Comparison of ENCODE assay signal across 1 cellular context in genomic region chr3:118540448-118540821, GRCh38.
A peak's percentile ranks its signal among the peaks of the same experiment; 100 is the strongest.
TF ChIP-seq lines count a peak whose summit lies in the region.
"Not testable (repeated sequence)": the region's sequence is repeated elsewhere in the genome, so short reads cannot be mapped to it uniquely, and the experiment has no call there.

No MANE protein-coding gene starts in this region.

TF ChIP-seq in HepG2, 621 proteins besides CTCF, POLR2A, EP300 and RAD21 (continued from another document and continues in another):
- TF ChIP-seq ZNF609 (CRISPR knock-in tag; IDR thresholded peaks at IDR 0.05; ENCODE audit: borderline replicate concordance), result peak; percentile 62; the same call in 1 of the 2 replicates
- peak; percentile 51; the same call in 1 of the 2 replicates for TF ChIP-seq HNF4A (CRISPR knock-in tag; IDR thresholded peaks at IDR 0.05)
- TF ChIP-seq, protein P1, sequence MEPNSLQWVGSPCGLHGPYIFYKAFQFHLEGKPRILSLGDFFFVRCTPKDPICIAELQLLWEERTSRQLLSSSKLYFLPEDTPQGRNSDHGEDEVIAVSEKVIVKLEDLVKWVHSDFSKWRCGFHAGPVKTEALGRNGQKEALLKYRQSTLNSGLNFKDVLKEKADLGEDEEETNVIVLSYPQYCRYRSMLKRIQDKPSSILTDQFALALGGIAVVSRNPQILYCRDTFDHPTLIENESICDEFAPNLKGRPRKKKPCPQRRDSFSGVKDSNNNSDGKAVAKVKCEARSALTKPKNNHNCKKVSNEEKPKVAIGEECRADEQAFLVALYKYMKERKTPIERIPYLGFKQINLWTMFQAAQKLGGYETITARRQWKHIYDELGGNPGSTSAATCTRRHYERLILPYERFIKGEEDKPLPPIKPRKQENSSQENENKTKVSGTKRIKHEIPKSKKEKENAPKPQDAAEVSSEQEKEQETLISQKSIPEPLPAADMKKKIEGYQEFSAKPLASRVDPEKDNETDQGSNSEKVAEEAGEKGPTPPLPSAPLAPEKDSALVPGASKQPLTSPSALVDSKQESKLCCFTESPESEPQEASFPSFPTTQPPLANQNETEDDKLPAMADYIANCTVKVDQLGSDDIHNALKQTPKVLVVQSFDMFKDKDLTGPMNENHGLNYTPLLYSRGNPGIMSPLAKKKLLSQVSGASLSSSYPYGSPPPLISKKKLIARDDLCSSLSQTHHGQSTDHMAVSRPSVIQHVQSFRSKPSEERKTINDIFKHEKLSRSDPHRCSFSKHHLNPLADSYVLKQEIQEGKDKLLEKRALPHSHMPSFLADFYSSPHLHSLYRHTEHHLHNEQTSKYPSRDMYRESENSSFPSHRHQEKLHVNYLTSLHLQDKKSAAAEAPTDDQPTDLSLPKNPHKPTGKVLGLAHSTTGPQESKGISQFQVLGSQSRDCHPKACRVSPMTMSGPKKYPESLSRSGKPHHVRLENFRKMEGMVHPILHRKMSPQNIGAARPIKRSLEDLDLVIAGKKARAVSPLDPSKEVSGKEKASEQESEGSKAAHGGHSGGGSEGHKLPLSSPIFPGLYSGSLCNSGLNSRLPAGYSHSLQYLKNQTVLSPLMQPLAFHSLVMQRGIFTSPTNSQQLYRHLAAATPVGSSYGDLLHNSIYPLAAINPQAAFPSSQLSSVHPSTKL (CRISPR knock-in tag; IDR thresholded peaks at IDR 0.05), result peak; percentile 93
- TF ChIP-seq ZNF644 (CRISPR knock-in tag; IDR thresholded peaks at IDR 0.05; ENCODE audit: low read depth), result 0 out of 2 replicates have a peak, but pooled peaks have one; percentile 62
- 0 out of 2 replicates have a peak, but pooled peaks have one; percentile 26 for TF ChIP-seq KDM3A (CRISPR knock-in tag; IDR thresholded peaks at IDR 0.05; ENCODE audit: low read depth)
- TF ChIP-seq PATZ1 (CRISPR knock-in tag; IDR thresholded peaks at IDR 0.05), result peak; percentile 42; the same call in 1 of the 2 replicates
- TF ChIP-seq FOXP4 (CRISPR knock-in tag; IDR thresholded peaks at IDR 0.05), result peak; percentile 69
- peak; percentile 46; the same call in 1 of the 2 replicates for TF ChIP-seq MIXL1 (CRISPR knock-in tag; IDR thresholded peaks at IDR 0.05)
- TF ChIP-seq CEBPG (CRISPR knock-in tag; IDR thresholded peaks at IDR 0.05), result 0 out of 2 replicates have a peak, but pooled peaks have one; percentile 19
- TF ChIP-seq FOXP1 (IDR thresholded peaks at IDR 0.05), result not testable (repeated sequence)
- TF ChIP-seq FOXP1 (CRISPR knock-in tag; IDR thresholded peaks at IDR 0.05), result peak; percentile 55; the same call in 1 of the 2 replicates
- peak; percentile 37; the same call in 1 of the 2 replicates for TF ChIP-seq NFIC (IDR thresholded peaks at IDR 0.05; ENCODE audit: low read length)
- TF ChIP-seq IRF2 (CRISPR knock-in tag; IDR thresholded peaks at IDR 0.05), result peak; percentile 48; the same call in 1 of the 2 replicates
- TF ChIP-seq DPF2 (CRISPR knock-in tag; IDR thresholded peaks at IDR 0.05; ENCODE audit: borderline replicate concordance, low read depth), result peak; percentile 75
- TF ChIP-seq SOX5 (CRISPR knock-in tag; IDR thresholded peaks at IDR 0.05; ENCODE audit: borderline replicate concordance), result peak; percentile 87
- 0 out of 2 replicates have a peak, but pooled peaks have one; percentile 39 for TF ChIP-seq ONECUT2 (CRISPR knock-in tag; IDR thresholded peaks at IDR 0.05)
- TF ChIP-seq, protein P2, sequence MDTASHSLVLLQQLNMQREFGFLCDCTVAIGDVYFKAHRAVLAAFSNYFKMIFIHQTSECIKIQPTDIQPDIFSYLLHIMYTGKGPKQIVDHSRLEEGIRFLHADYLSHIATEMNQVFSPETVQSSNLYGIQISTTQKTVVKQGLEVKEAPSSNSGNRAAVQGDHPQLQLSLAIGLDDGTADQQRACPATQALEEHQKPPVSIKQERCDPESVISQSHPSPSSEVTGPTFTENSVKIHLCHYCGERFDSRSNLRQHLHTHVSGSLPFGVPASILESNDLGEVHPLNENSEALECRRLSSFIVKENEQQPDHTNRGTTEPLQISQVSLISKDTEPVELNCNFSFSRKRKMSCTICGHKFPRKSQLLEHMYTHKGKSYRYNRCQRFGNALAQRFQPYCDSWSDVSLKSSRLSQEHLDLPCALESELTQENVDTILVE (CRISPR knock-in tag; IDR thresholded peaks at IDR 0.05), result 0 out of 2 replicates have a peak, but pooled peaks have one; percentile 29
- peak; percentile 56; the same call in 1 of the 2 replicates for TF ChIP-seq KDM6A (CRISPR knock-in tag; IDR thresholded peaks at IDR 0.05; ENCODE audit: low read depth)
- peak; percentile 39; the same call in 1 of the 2 replicates for TF ChIP-seq TARDBP (CRISPR knock-in tag; IDR thresholded peaks at IDR 0.05)
- 0 out of 2 replicates have a peak, but pooled peaks have one; percentile 21 for TF ChIP-seq MED13 (CRISPR knock-in tag; IDR thresholded peaks at IDR 0.05)
- TF ChIP-seq ZNF614 (CRISPR knock-in tag; IDR thresholded peaks at IDR 0.05; ENCODE audit: borderline replicate concordance), result peak; percentile 65; the same call in 1 of the 2 replicates
- 0 out of 2 replicates have a peak, but pooled peaks have one; percentile 18 for TF ChIP-seq DMAP1 (CRISPR knock-in tag; IDR thresholded peaks at IDR 0.05)
- peak; percentile 71 for TF ChIP-seq HMG20A (CRISPR knock-in tag; IDR thresholded peaks at IDR 0.05; ENCODE audit: borderline replicate concordance)
- TF ChIP-seq SIX1 (CRISPR knock-in tag; IDR thresholded peaks at IDR 0.05; ENCODE audit: borderline replicate concordance), result peak; percentile 75; the same call in 1 of the 2 replicates
- TF ChIP-seq, protein P3, sequence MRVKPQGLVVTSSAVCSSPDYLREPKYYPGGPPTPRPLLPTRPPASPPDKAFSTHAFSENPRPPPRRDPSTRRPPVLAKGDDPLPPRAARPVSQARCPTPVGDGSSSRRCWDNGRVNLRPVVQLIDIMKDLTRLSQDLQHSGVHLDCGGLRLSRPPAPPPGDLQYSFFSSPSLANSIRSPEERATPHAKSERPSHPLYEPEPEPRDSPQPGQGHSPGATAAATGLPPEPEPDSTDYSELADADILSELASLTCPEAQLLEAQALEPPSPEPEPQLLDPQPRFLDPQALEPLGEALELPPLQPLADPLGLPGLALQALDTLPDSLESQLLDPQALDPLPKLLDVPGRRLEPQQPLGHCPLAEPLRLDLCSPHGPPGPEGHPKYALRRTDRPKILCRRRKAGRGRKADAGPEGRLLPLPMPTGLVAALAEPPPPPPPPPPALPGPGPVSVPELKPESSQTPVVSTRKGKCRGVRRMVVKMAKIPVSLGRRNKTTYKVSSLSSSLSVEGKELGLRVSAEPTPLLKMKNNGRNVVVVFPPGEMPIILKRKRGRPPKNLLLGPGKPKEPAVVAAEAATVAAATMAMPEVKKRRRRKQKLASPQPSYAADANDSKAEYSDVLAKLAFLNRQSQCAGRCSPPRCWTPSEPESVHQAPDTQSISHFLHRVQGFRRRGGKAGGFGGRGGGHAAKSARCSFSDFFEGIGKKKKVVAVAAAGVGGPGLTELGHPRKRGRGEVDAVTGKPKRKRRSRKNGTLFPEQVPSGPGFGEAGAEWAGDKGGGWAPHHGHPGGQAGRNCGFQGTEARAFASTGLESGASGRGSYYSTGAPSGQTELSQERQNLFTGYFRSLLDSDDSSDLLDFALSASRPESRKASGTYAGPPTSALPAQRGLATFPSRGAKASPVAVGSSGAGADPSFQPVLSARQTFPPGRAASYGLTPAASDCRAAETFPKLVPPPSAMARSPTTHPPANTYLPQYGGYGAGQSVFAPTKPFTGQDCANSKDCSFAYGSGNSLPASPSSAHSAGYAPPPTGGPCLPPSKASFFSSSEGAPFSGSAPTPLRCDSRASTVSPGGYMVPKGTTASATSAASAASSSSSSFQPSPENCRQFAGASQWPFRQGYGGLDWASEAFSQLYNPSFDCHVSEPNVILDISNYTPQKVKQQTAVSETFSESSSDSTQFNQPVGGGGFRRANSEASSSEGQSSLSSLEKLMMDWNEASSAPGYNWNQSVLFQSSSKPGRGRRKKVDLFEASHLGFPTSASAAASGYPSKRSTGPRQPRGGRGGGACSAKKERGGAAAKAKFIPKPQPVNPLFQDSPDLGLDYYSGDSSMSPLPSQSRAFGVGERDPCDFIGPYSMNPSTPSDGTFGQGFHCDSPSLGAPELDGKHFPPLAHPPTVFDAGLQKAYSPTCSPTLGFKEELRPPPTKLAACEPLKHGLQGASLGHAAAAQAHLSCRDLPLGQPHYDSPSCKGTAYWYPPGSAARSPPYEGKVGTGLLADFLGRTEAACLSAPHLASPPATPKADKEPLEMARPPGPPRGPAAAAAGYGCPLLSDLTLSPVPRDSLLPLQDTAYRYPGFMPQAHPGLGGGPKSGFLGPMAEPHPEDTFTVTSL (CRISPR knock-in tag; IDR thresholded peaks at IDR 0.05; ENCODE audit: borderline replicate concordance), result 0 out of 2 replicates have a peak, but pooled peaks have one; percentile 38
- 0 out of 2 replicates have a peak, but pooled peaks have one; percentile 38 for TF ChIP-seq MAX (IDR thresholded peaks at IDR 0.05)
- peak; percentile 66 for TF ChIP-seq BCL6 (CRISPR knock-in tag; IDR thresholded peaks at IDR 0.05)
- 0 out of 2 replicates have a peak, but pooled peaks have one; percentile 31 for TF ChIP-seq PPARG (CRISPR knock-in tag; conservative IDR thresholded peaks at IDR 0.05)
- 0 out of 2 replicates have a peak, but pooled peaks have one; percentile 52 for TF ChIP-seq HMG20B (CRISPR knock-in tag; conservative IDR thresholded peaks at IDR 0.05)
